ENCODE assay signal across 1 cellular context in the genomic region with DNA sequence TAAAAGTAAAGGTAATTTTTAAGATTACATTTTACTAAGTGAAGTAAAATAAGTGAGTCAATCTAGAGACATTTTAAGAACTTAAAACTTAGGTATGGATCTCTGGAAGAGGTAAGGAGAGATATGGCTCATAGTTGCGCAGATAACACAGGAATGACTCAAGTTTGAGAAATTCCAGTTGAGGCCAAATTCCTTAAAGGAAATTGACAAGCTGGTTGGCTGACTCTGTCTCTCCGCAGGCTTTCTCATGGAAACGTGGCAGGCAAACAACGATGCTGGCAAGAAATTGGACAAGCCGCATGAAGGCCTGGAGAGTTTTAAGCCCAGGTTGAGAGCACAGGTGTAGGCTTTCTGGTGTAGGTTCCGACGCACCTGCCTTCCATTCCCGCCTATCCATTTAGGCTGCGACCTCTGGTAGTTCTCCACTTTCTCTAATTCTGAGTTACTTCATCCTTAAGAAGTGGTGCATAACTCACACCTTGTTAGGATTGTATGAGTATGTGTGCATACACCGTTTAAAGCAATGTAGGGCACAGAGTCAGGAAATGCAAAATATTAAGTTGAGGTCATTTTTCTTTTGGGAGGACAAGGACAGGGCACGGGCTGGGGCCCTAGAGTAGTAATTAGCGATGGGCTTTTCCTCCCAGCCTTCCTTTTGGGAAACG.
TF ChIP-seq lines count a peak whose summit lies in the region.

No MANE protein-coding gene starts in this region.

TF ChIP-seq in IMR-90, 13 proteins besides CTCF, POLR2A, EP300 and RAD21 (continued from another document):
- no peak for TF ChIP-seq RFX5 (IDR thresholded peaks at IDR 0.05; ENCODE audit: low read depth, low read length)
- peak; percentile 38; the same call in 1 of the 2 replicates for TF ChIP-seq CEBPB (IDR thresholded peaks at IDR 0.05; ENCODE audit: low read depth, low read length)
- no peak for TF ChIP-seq RCOR1 (IDR thresholded peaks at IDR 0.05; ENCODE audit: insufficient replicate concordance, low read length)
- TF ChIP-seq, protein P1, sequence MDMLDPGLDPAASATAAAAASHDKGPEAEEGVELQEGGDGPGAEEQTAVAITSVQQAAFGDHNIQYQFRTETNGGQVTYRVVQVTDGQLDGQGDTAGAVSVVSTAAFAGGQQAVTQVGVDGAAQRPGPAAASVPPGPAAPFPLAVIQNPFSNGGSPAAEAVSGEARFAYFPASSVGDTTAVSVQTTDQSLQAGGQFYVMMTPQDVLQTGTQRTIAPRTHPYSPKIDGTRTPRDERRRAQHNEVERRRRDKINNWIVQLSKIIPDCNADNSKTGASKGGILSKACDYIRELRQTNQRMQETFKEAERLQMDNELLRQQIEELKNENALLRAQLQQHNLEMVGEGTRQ (IDR thresholded peaks at IDR 0.05; ENCODE audit: low read depth, low read length) = no peak
- TF ChIP-seq NFE2L2 (IDR thresholded peaks at IDR 0.05; ENCODE audit: low read depth, low read length) = no peak
TF ChIP-seq in IMR-90: peak in this region for 2.
